Comparison of ENCODE assay signal across 8 cellular contexts in genomic region chr22:36507518-36508010, GRCh38. TPM values are rescaled to one million over a fixed set of nuclear protein-coding genes. Genes with fewer than 3 reads are reported as not detected.
DNase-seq lines count a peak whose midpoint lies in the region; ATAC-seq and TF ChIP-seq lines count a peak whose summit lies in the region.

No MANE protein-coding gene starts in this region.

- H3K27ac Mint-ChIP-seq in CD4-positive, CD25-positive, alpha-beta regulatory T cell = peak overlapping the region in 1 of 3 donors; percentile 64

- ATAC-seq in CD4-positive, CD25-positive, alpha-beta regulatory T cell (ENCODE audit: low read depth in 2 of 2) = no peak

- 93 to 95% methylated on average over 6 of the region's 6 CpGs for WGBS in ectodermal cell, 2 experiments

- H3K27ac ChIP-seq in CD4-positive, CD25-positive, alpha-beta regulatory T cell (ENCODE audit: insufficient read depth, low read length, poor library complexity, severe bottlenecking) = no peak overlapping the region
- H3K27ac ChIP-seq in ectodermal cell (ENCODE audit: insufficient read depth, low read depth, low read length, poor library complexity, severe bottlenecking) = no peak overlapping the region
- no peak overlapping the region for H3K27ac ChIP-seq in neutrophil

- peaks cover 22% of the 10 kb centered on the region for H3K36me3 ChIP-seq in CD4-positive, CD25-positive, alpha-beta regulatory T cell (ENCODE audit: control insufficient read depth, insufficient read depth, low read length)
- peaks cover 49% of the 10 kb centered on the region for H3K36me3 ChIP-seq in NT2/D1 (ENCODE audit: insufficient read depth, insufficient read length, low read length)
- H3K36me3 ChIP-seq in ectodermal cell (ENCODE audit: control insufficient read depth, insufficient read depth, low read length) = peaks cover 31% of the 10 kb centered on the region
- H3K36me3 ChIP-seq in neutrophil = peaks cover 23% of the 10 kb centered on the region

- H3K9ac ChIP-seq in NT2/D1 (ENCODE audit: insufficient read length, low read depth) = peak overlapping the region; percentile 72

- TF ChIP-seq CTCF in neutrophil (IDR thresholded peaks at IDR 0.05) = no peak

- no peak for DNase-seq in CD4-positive, CD25-positive, alpha-beta regulatory T cell
- no peak for DNase-seq in NT2/D1 (ENCODE audit: low read depth, low spot score)
- DNase-seq in effector CD4-positive, alpha-beta T cell = no peak
- DNase-seq in foreskin melanocyte = no peak
- DNase-seq in NCI-H510A treated with DMSO at 0.1 percent for 48 hours (lab: John Stamatoyannopoulos, UW) = no peak
- no peak for DNase-seq in amniotic stem cell (lab: John Stamatoyannopoulos, UW)

- peaks cover 12% of the 10 kb centered on the region for H3K4me1 ChIP-seq in CD4-positive, CD25-positive, alpha-beta regulatory T cell (ENCODE audit: control insufficient read depth, insufficient read depth, low read length, poor library complexity, severe bottlenecking)
- H3K4me1 ChIP-seq in NT2/D1 (ENCODE audit: insufficient read depth, insufficient read length) (peaks cover 5% of the 10 kb centered on the region), ectodermal cell (ENCODE audit: control insufficient read depth, insufficient read depth, low read length) (no peaks in the 10 kb centered on the region), neutrophil (ENCODE audit: control insufficient read depth in 1 of 2, insufficient read depth in 1 of 2, low read depth in 1 of 2, low read length in 1 of 2) (peaks cover 9 to 14% of the 10 kb centered on the region in 2 experiments)

- H3K4me3 ChIP-seq in CD4-positive, CD25-positive, alpha-beta regulatory T cell (ENCODE audit: low read depth, low read length) = peak overlapping the region; percentile 76
- H3K4me3 ChIP-seq in NT2/D1 (ENCODE audit: insufficient read length, low read depth) (peak overlapping the region; percentile 38), ectodermal cell (ENCODE audit: insufficient read depth, low read depth, low read length) (peak overlapping the region; percentile 40), neutrophil (ENCODE audit: low read depth in 1 of 2, low read length in 1 of 2) (peak overlapping the region; percentile 66 to 78)

- H3K36me3 Mint-ChIP-seq in CD4-positive, CD25-positive, alpha-beta regulatory T cell = peaks cover 17% of the 10 kb centered on the region

- peak overlapping the region in 2 of 4 donors; percentile 6 to 69 for H3K4me3 Mint-ChIP-seq in CD4-positive, CD25-positive, alpha-beta regulatory T cell

- no peaks in the 10 kb centered on the region for H3K9me3 Mint-ChIP-seq in CD4-positive, CD25-positive, alpha-beta regulatory T cell

- H3K9me3 ChIP-seq in CD4-positive, CD25-positive, alpha-beta regulatory T cell (ENCODE audit: control insufficient read depth in 2 of 2, low read length in 2 of 2) = no peaks in the 10 kb centered on the region
- H3K9me3 ChIP-seq in NT2/D1 (ENCODE audit: insufficient read depth, low read length) (peaks cover 5% of the 10 kb centered on the region; the same call in 1 of the 2 replicates), ectodermal cell (ENCODE audit: control insufficient read depth, low read length) (no peaks in the 10 kb centered on the region), neutrophil (no peaks in the 10 kb centered on the region)

- H3K27me3 Mint-ChIP-seq in CD4-positive, CD25-positive, alpha-beta regulatory T cell = no peaks in the 10 kb centered on the region

- no peaks in the 10 kb centered on the region for H3K27me3 ChIP-seq in CD4-positive, CD25-positive, alpha-beta regulatory T cell (ENCODE audit: control insufficient read depth, insufficient read depth, low read length)
- H3K27me3 ChIP-seq in NT2/D1 (ENCODE audit: insufficient read depth, insufficient read length) = no peaks in the 10 kb centered on the region
- H3K27me3 ChIP-seq in ectodermal cell (ENCODE audit: control insufficient read depth, insufficient read depth, low read length, poor library complexity, severe bottlenecking) = no peaks in the 10 kb centered on the region
- H3K27me3 ChIP-seq in neutrophil = no peaks in the 10 kb centered on the region

- H3K4me1 Mint-ChIP-seq in CD4-positive, CD25-positive, alpha-beta regulatory T cell = peaks cover 1 to 21% (median 8%) of the 10 kb centered on the region in 4 donors

RNA-seq across cellular contexts. Expression of gene FOXRED2, which starts 0.7 kb away (rescaled TPM):
- 1.5 TPM for total RNA-seq in CD4-positive, CD25-positive, alpha-beta regulatory T cell
- 1 to 10 TPM in 3 of 4 donors, under 1 TPM in 1; 0.44 to 1.5 (median 1.2) TPM for polyA plus RNA-seq in CD4-positive, CD25-positive, alpha-beta regulatory T cell
- 28.5 TPM for polyA plus RNA-seq in ectodermal cell (2013, experiment 1 of 4)
- polyA plus RNA-seq in ectodermal cell (2013, experiment 2 of 4) = 38.6 TPM
- 23.0 TPM for polyA plus RNA-seq in ectodermal cell (2013, experiment 3 of 4)
- 25.6 TPM for polyA plus RNA-seq in ectodermal cell (2013, experiment 4 of 4)

RNA-seq across cellular contexts. Expression of gene EIF3D, which starts 21.4 kb away (rescaled TPM):
- total RNA-seq in CD4-positive, CD25-positive, alpha-beta regulatory T cell = 269 TPM
- 100 to 1,000 TPM; 147 to 195 (median 182) TPM for polyA plus RNA-seq in CD4-positive, CD25-positive, alpha-beta regulatory T cell
- polyA plus RNA-seq in ectodermal cell (2013, experiment 1 of 4) = 170 TPM
- polyA plus RNA-seq in ectodermal cell (2013, experiment 2 of 4) = 169 TPM
- 168 TPM for polyA plus RNA-seq in ectodermal cell (2013, experiment 3 of 4)
- polyA plus RNA-seq in ectodermal cell (2013, experiment 4 of 4) = 184 TPM

RNA-seq across cellular contexts. Expression of gene TXN2, which starts 26.1 kb away (rescaled TPM):
- 31.5 TPM for total RNA-seq in CD4-positive, CD25-positive, alpha-beta regulatory T cell
- 100 to 1,000 TPM in 3 of 4 donors, 10 to 100 TPM in 1; 98.2 to 132 (median 106) TPM for polyA plus RNA-seq in CD4-positive, CD25-positive, alpha-beta regulatory T cell
- 86.1 TPM for polyA plus RNA-seq in ectodermal cell (2013, experiment 1 of 4)
- polyA plus RNA-seq in ectodermal cell (2013, experiment 2 of 4) = 79.4 TPM
- polyA plus RNA-seq in ectodermal cell (2013, experiment 3 of 4) = 71.1 TPM
- polyA plus RNA-seq in ectodermal cell (2013, experiment 4 of 4) = 75.0 TPM
